25 cellular contexts compared by ENCODE assay signal in genomic region chr15:71049706-71050422, GRCh38.
A peak's percentile ranks its signal among the peaks of the same experiment; 100 is the strongest.
DNase-seq lines count a peak whose midpoint lies in the region; ATAC-seq, FAIRE-seq and TF ChIP-seq lines count a peak whose summit lies in the region.
"Had no signal": no experiment of that assay in that cellular context is flagged by ENCODE, and none has a peak within 500 bp of the region (broad histone marks: within the 10 kb centered on the region; RNA-seq: fewer than 3 reads in every experiment).

No MANE protein-coding gene starts in this region.

- no peak overlapping the region for H2BK5ac ChIP-seq in H1 (ENCODE audit: low read depth, low read length)

- TF ChIP-seq POLR2A in H1 (IDR thresholded peaks at IDR 0.05; ENCODE audit: control extremely low read depth in 1 of 2, low read depth in 2 of 2, low read length in 2 of 2): no peak

- H3K4ac ChIP-seq in H1 (replicated peaks; ENCODE audit: insufficient read length, low read depth, low read length): no peak overlapping the region

- DNase-seq in EL: peak; percentile 48
- peak; percentile 71 for DNase-seq in PC-3
- DNase-seq in H1 (ENCODE audit: low read depth in 1 of 2, low spot score in 2 of 2): no peak
- no peak for DNase-seq in keratinocyte (ENCODE audit: low read depth, low spot score)
- no peak for DNase-seq in posterior cingulate gyrus
- DNase-seq: activated CD4-positive, alpha-beta memory T cell treated with anti-CD3 and anti-CD28 coated beads for 36 hours; activated gamma-delta T cell treated with Interleukin-2 at 50 U/mL for 16 hours; adrenal gland; central memory CD4-positive, alpha-beta T cell; effector CD4-positive, alpha-beta T cell; heart right ventricle; kidney; NCI-H1930; NCI-H2227 treated with DMSO at 0.1 percent for 48 hours; ovary; right lobe of liver; SJCRH30; T-helper 17 cell had no signal

- H3K36me3 ChIP-seq in PC-3 (ENCODE audit: low read depth, low read length): no peaks in the 10 kb centered on the region
- no peaks in the 10 kb centered on the region for H3K36me3 ChIP-seq in H1 (ENCODE audit: control insufficient read depth in 2 of 4, insufficient read depth in 4 of 4, low read length in 3 of 4)
- H3K36me3 ChIP-seq in keratinocyte (ENCODE audit: control insufficient read depth in 2 of 2, extremely low read depth in 1 of 2, insufficient read depth in 2 of 2, low read length in 2 of 2): no peaks in the 10 kb centered on the region
- H3K36me3 ChIP-seq: adrenal gland, ovary, right lobe of liver, SJCRH30 had no signal

- FAIRE-seq in H1 (lab: Jason Lieb, UNC): no peak
- FAIRE-seq in keratinocyte (lab: Jason Lieb, UNC): peak; percentile 89
- FAIRE-seq: G401.6, kidney had no signal

- no peak overlapping the region for H4K91ac ChIP-seq in H1 (replicated peaks; ENCODE audit: insufficient read length, low read length)

- H3K79me2 ChIP-seq in PC-3 (ENCODE audit: low read length) (no peaks in the 10 kb centered on the region), H1 (ENCODE audit: control insufficient read depth in 1 of 2, insufficient read depth in 2 of 2, low read length in 2 of 2) (no peaks in the 10 kb centered on the region), keratinocyte (ENCODE audit: control insufficient read depth, insufficient read depth, low read length) (no peaks in the 10 kb centered on the region)

- CTCF ChIA-PET in PC-3 (lab: Charles Lee): no interaction called here
- CTCF ChIA-PET in H1 (lab: Charles Lee; ENCODE audit: partially characterized antibody): interaction anchor here (1.5 to 1.8 kb wide), 4 partner anchors 33 to 694 kb away, joined by 4 to 6 read pairs (median 4); partner anchors contain the start of gene THSD4

- no peak for TF ChIP-seq EP300 in H1 (IDR thresholded peaks at IDR 0.05; ENCODE audit: borderline replicate concordance in 1 of 2, low read depth in 2 of 2, low read length in 2 of 2)

- no peak overlapping the region for H4K5ac ChIP-seq in H1 (ENCODE audit: insufficient read length, low read depth, low read length)

- H3K4me2 ChIP-seq in PC-3 (ENCODE audit: low read length) (peak overlapping the region; percentile 49), H1 (ENCODE audit: insufficient read depth in 1 of 2, low read depth in 2 of 2, low read length in 2 of 2) (peak overlapping the region in 1 of 2 experiments; percentile 40; a peak in 1 of 4 replicates), keratinocyte (ENCODE audit: control insufficient read depth, extremely low read depth, insufficient read depth, low read depth, low read length) (peak overlapping the region; percentile 39)

- no peak overlapping the region for H3K23ac ChIP-seq in H1 (ENCODE audit: insufficient read length)

- ATAC-seq in PC-3 (peak; percentile 60), GM19035 (IDR thresholded peaks at IDR 0.05; ENCODE audit: unreplicated experiment) (no peak), HG02623 (IDR thresholded peaks at IDR 0.05; ENCODE audit: unreplicated experiment) (no peak), GM18858 (IDR thresholded peaks at IDR 0.05; ENCODE audit: unreplicated experiment) (no peak)
- ATAC-seq: heart right ventricle, right lobe of liver, T-helper 17 cell had no signal

- no peak for TF ChIP-seq RAD21 in H1 (IDR thresholded peaks at IDR 0.05 in 1 of 2, conservative IDR thresholded peaks at IDR 0.05 in 1 of 2; ENCODE audit: low read depth in 2 of 2, low read length in 2 of 2)

- H3K14ac ChIP-seq in H1 (ENCODE audit: insufficient read length): no peak overlapping the region

- no peak overlapping the region for H3K56ac ChIP-seq in H1 (replicated peaks; ENCODE audit: insufficient read length, low read depth, low read length)

- H3K4me3 ChIP-seq in PC-3 (ENCODE audit: low read length) (no peak overlapping the region), H1 (ENCODE audit: extremely low read depth in 1 of 4, insufficient read depth in 2 of 4, low read depth in 3 of 4, low read length in 4 of 4) (no peak overlapping the region), keratinocyte (ENCODE audit: control insufficient read depth in 2 of 3, extremely low read depth in 1 of 3, insufficient read depth in 2 of 3, low read depth in 1 of 3, low read length in 3 of 3) (no peak overlapping the region)
- H3K4me3 ChIP-seq: adrenal gland, heart right ventricle, ovary, right lobe of liver, SJCRH30, suprapubic skin had no signal

- H3K9me3 ChIP-seq in PC-3 (ENCODE audit: low read length) (no peaks in the 10 kb centered on the region), H1 (ENCODE audit: insufficient read depth in 2 of 2, low read depth in 1 of 2, low read length in 1 of 2) (no peaks in the 10 kb centered on the region), keratinocyte (ENCODE audit: control insufficient read depth, low read depth, low read length) (peaks cover 2% of the 10 kb centered on the region)
- H3K9me3 ChIP-seq: adrenal gland, ovary, right lobe of liver, SJCRH30, suprapubic skin had no signal

- dilution Hi-C loops in keratinocyte (cut with MboI; ENCODE audit: extremely low pct_ligation_motif_present, low sequenced_read_pairs): no loop called here

- POLR2A ChIA-PET in PC-3 (lab: Charles Lee; ENCODE audit: unreplicated experiment) (interaction anchor here (0.6 to 0.8 kb wide), 3 partner anchors 28 to 246 kb away, joined by 4 to 5 read pairs (median 4); no protein-coding TSS in a partner anchor), H1 (lab: Charles Lee; ENCODE audit: partially characterized antibody) (interaction anchor here (1.4 kb wide), 1 partner anchor 12 kb away, joined by 5 read pairs; no protein-coding TSS in a partner anchor)

- H3K27ac ChIP-seq in PC-3 (ENCODE audit: low read length) (peak overlapping the region; percentile 87), H1 (ENCODE audit: low read depth, low read length) (no peak overlapping the region), keratinocyte (ENCODE audit: control insufficient read depth, insufficient read depth, low read length) (peak overlapping the region; percentile 89)
- H3K27ac ChIP-seq: adrenal gland, C4-2B, heart right ventricle, ovary, right lobe of liver, SJCRH30, suprapubic skin, VCaP had no signal

- no peak overlapping the region for H2BK120ac ChIP-seq in H1 (replicated peaks; ENCODE audit: low read depth, low read length)

- H2AK5ac ChIP-seq in H1 (ENCODE audit: low read depth, low read length): no peak overlapping the region

- intact Hi-C loops in PC-3 (cut with micrococcal nuclease) (no loop called here), posterior cingulate gyrus (cut with DNase I) (no loop called here)

- peaks cover 59% of the 10 kb centered on the region for H3K4me1 ChIP-seq in PC-3 (ENCODE audit: insufficient read depth, low read length)
- peaks cover 0 to 10% (median 1%) of the 10 kb centered on the region in 4 experiments; a peak in 4 of 7 replicates for H3K4me1 ChIP-seq in H1 (replicated peaks in 1 of 4; ENCODE audit: control insufficient read depth in 3 of 4, insufficient read depth in 4 of 4, low read length in 3 of 4)
- peaks cover 63% of the 10 kb centered on the region for H3K4me1 ChIP-seq in keratinocyte (ENCODE audit: control insufficient read depth, extremely low read depth, insufficient read depth, low read length)
- H3K4me1 ChIP-seq: adrenal gland, right lobe of liver, SJCRH30 had no signal

- H3K27me3 ChIP-seq in PC-3 (ENCODE audit: low read length): no peaks in the 10 kb centered on the region
- no peaks in the 10 kb centered on the region for H3K27me3 ChIP-seq in H1 (replicated peaks in 1 of 4; ENCODE audit: control insufficient read depth in 3 of 4, extremely low read depth in 1 of 4, insufficient read depth in 3 of 4, low read length in 3 of 4)
- H3K27me3 ChIP-seq in keratinocyte (ENCODE audit: control insufficient read depth, extremely low read depth, insufficient read depth, low read length): no peaks in the 10 kb centered on the region
- H3K27me3 ChIP-seq: adrenal gland, heart right ventricle, ovary, right lobe of liver, SJCRH30, suprapubic skin had no signal

- TF ChIP-seq CTCF in PC-3 (conservative IDR thresholded peaks at IDR 0.05; ENCODE audit: low read depth, low read length) (no peak), H1 (IDR thresholded peaks at IDR 0.05; ENCODE audit: control extremely low read depth in 1 of 3, insufficient read depth in 1 of 3, low read depth in 1 of 3, low read length in 3 of 3) (no peak), keratinocyte (optimal IDR thresholded peaks at IDR 0.05 in 1 of 3, IDR thresholded peaks at IDR 0.05 in 1 of 3, conservative IDR thresholded peaks at IDR 0.05 in 1 of 3; ENCODE audit: extremely low read depth in 1 of 3, insufficient read depth in 2 of 3, low read length in 3 of 3) (no peak)

- no peak overlapping the region for H2AFZ ChIP-seq in PC-3 (ENCODE audit: low read length)
- H2AFZ ChIP-seq in H1 (ENCODE audit: low read length): no peak overlapping the region
- no peak overlapping the region for H2AFZ ChIP-seq in keratinocyte (ENCODE audit: control insufficient read depth, low read length)

- no peaks in the 10 kb centered on the region for H3K79me1 ChIP-seq in H1 (ENCODE audit: low read depth, low read length)

- no peak overlapping the region for H3K18ac ChIP-seq in H1 (ENCODE audit: extremely low read depth, low read length)

- H4K20me1 ChIP-seq in PC-3 (ENCODE audit: low read length): no peaks in the 10 kb centered on the region
- no peaks in the 10 kb centered on the region for H4K20me1 ChIP-seq in H1 (replicated peaks in 1 of 2; ENCODE audit: control insufficient read depth in 1 of 2, insufficient read depth in 2 of 2, low read length in 2 of 2)
- no peaks in the 10 kb centered on the region for H4K20me1 ChIP-seq in keratinocyte (ENCODE audit: control insufficient read depth, extremely low read depth, insufficient read depth, low read length)

- H3K9me1 ChIP-seq in keratinocyte (ENCODE audit: control insufficient read depth, extremely low read depth, insufficient read depth, low read length): no peaks in the 10 kb centered on the region

- H3K9me2 ChIP-seq in PC-3 (replicated peaks; ENCODE audit: low read length): no peaks in the 10 kb centered on the region

- no peaks in the 10 kb centered on the region for H3K23me2 ChIP-seq in H1 (ENCODE audit: low read depth, low read length)

- H2BK12ac ChIP-seq in H1 (ENCODE audit: low read depth, low read length): no peak overlapping the region

- H2BK15ac ChIP-seq in H1 (ENCODE audit: low read length): no peak overlapping the region

- BruUV-seq in PC-3 (replicated peaks; lab: Mats Ljungman, UMichigan): no TSS peak

- H3K9ac ChIP-seq in PC-3 (ENCODE audit: low read length): peak overlapping the region; percentile 65
- H3K9ac ChIP-seq in H1 (replicated peaks in 1 of 4; ENCODE audit: extremely low read depth in 1 of 4, low read depth in 3 of 4, low read length in 3 of 4): no peak overlapping the region
- peak overlapping the region; percentile 71 for H3K9ac ChIP-seq in keratinocyte (ENCODE audit: control insufficient read depth, extremely low read depth, insufficient read depth, low read length)

- no peak overlapping the region for H2BK20ac ChIP-seq in H1 (ENCODE audit: low read length)

- H4K8ac ChIP-seq in H1 (ENCODE audit: extremely low read depth, insufficient read depth, low read length): no peak overlapping the region

- WGBS in H1 (ENCODE audit: extremely low coverage in 1 of 2, insufficient coverage in 1 of 2, insufficient read length in 1 of 2, insufficient replicate concordance in 2 of 2, low coverage in 1 of 2, low lambda C conversion rate in 2 of 2, missing lambda C conversion rate in 1 of 2), 2 experiments: 79% methylated on average over 3 of the region's 3 CpGs; no CpG with 5 or more reads in 1 of the 2 experiments

- H3F3A ChIP-seq in PC-3 (ENCODE audit: low read length, unreplicated experiment): peaks cover 12% of the 10 kb centered on the region

Comparison
In these comparisons a context has a peak if more than half of its experiments do, and no peak if none do; other contexts are left out.
1. DNase-seq: peak in EL (single experiment) and PC-3 (single experiment); none in H1 (0 of 2), keratinocyte (single experiment) and posterior cingulate gyrus (0 of 10).
2. H3K9ac ChIP-seq: peak in PC-3 (single experiment) and keratinocyte (single experiment); none in H1 (0 of 4).